In genomic region chr1:199150764-199151163, GRCh38 we compare ENCODE assay signal across 19 cellular contexts.
"Had no signal": no experiment of that assay in that cellular context is flagged by ENCODE, and none has a peak within 500 bp of the region (broad histone marks: within the 10 kb centered on the region; RNA-seq: fewer than 3 reads in every experiment).

No MANE protein-coding gene starts in this region.

- H3K4me1 ChIP-seq: heart left ventricle, psoas muscle, tibial nerve, upper lobe of right lung, vagina had no signal

- H3K36me3 ChIP-seq: heart left ventricle, neutrophil, tibial nerve, upper lobe of right lung, vagina had no signal

- H3K27me3 ChIP-seq: heart left ventricle, neutrophil, testis, tibial nerve, upper lobe of right lung, vagina had no signal

- DNase-seq: effector CD8-positive, alpha-beta T cell; foreskin melanocyte; heart left ventricle; hypothalamus; kidney glomerular epithelial cell; mesendoderm; naive thymus-derived CD4-positive, alpha-beta T cell; psoas muscle; stimulated activated CD4-positive, alpha-beta T cell treated with anti-CD3 and anti-CD28 coated beads, Interleukin-2, amount 100 ng/mL, for 24 hours; stimulated activated CD4-positive, alpha-beta T cell treated with anti-CD3 and anti-CD28 coated beads, Interleukin-4, amount 100 ng/mL, for 4 hours; stimulated activated naive B cell treated with anti-CD40 and anti-IgM and Interleukin-4, amounts not matched to agents 10 μg/mL and 1 μg/mL and 100 μg/mL, for 72 hours; stimulated activated naive CD8-positive, alpha-beta T cell treated with anti-CD3 and anti-CD28 coated beads, Interleukin-15, amount 100 ng/mL, for 72 hours; testis; upper lobe of right lung had no signal

- FAIRE-seq: islet of Langerhans had no signal

- ATAC-seq: heart left ventricle; naive thymus-derived CD4-positive, alpha-beta T cell; psoas muscle; sciatic nerve; stimulated activated naive CD8-positive, alpha-beta T cell treated with anti-CD3 and anti-CD28 coated beads, Interleukin-15, amount 100 ng/mL, for 72 hours; upper lobe of right lung had no signal

- H3K27ac ChIP-seq: heart left ventricle, neutrophil, psoas muscle, testis, tibial nerve, upper lobe of right lung, vagina had no signal

- H3K4me3 ChIP-seq: heart left ventricle, psoas muscle, testis, tibial nerve, upper lobe of right lung, vagina had no signal

- H3K9me3 ChIP-seq: heart left ventricle, neutrophil, psoas muscle, testis, tibial nerve, upper lobe of right lung, vagina had no signal
